2 cellular contexts compared by ENCODE assay signal in genomic region chr16:30063893-30064745, GRCh38.
TF ChIP-seq lines count a peak whose summit lies in the region.

No MANE protein-coding gene starts in this region.

TF ChIP-seq in HEK293, 187 proteins besides CTCF, POLR2A, EP300 and RAD21 (continues in another document):
- peak; percentile 34 for TF ChIP-seq SP3 (tag by site-specific recombination; IDR thresholded peaks at IDR 0.05)
- TF ChIP-seq ZBTB8A (tag by site-specific recombination; IDR thresholded peaks at IDR 0.05) = peak; percentile 63; the same call in 1 of the 2 replicates
- peak; percentile 63 for TF ChIP-seq ZSCAN30 (tag by site-specific recombination; IDR thresholded peaks at IDR 0.05)
- TF ChIP-seq ZIC2 (tag by site-specific recombination; IDR thresholded peaks at IDR 0.05) = peak; percentile 86
- 0 out of 2 replicates have a peak, but pooled peaks have one; percentile 20 for TF ChIP-seq ZNF629 (tag by site-specific recombination; IDR thresholded peaks at IDR 0.05)
- TF ChIP-seq FEZF1 (tag by site-specific recombination; IDR thresholded peaks at IDR 0.05) = no peak
- no peak for TF ChIP-seq ZNF473 (tag by site-specific recombination; IDR thresholded peaks at IDR 0.05)
- peak; percentile 80 for TF ChIP-seq WT1 (tag by site-specific recombination; IDR thresholded peaks at IDR 0.05)
- TF ChIP-seq ZFHX2 (tag by site-specific recombination; conservative IDR thresholded peaks at IDR 0.05) = peak; percentile 62; the same call in 1 of the 2 replicates
- TF ChIP-seq ZNF366 (tag by site-specific recombination; conservative IDR thresholded peaks at IDR 0.05) = peak; percentile 69
- TF ChIP-seq PBX3 (CRISPR knock-in tag; IDR thresholded peaks at IDR 0.05) = no peak
- peak; percentile 40 for TF ChIP-seq ZNF18 (tag by site-specific recombination; IDR thresholded peaks at IDR 0.05)
- TF ChIP-seq EGR2 (tag by site-specific recombination; IDR thresholded peaks at IDR 0.05; ENCODE audit: low read depth) = peak; percentile 65
- 0 out of 2 replicates have a peak, but pooled peaks have one; percentile 12 for TF ChIP-seq GLIS1 (tag by site-specific recombination; IDR thresholded peaks at IDR 0.05)
- 0 out of 2 replicates have a peak, but pooled peaks have one; percentile 56 for TF ChIP-seq ZNF645 (tag by site-specific recombination; IDR thresholded peaks at IDR 0.05)
- TF ChIP-seq ZNF654 (tag by site-specific recombination; IDR thresholded peaks at IDR 0.05; ENCODE audit: low read depth) = 0 out of 2 replicates have a peak, but pooled peaks have one; percentile 3
- TF ChIP-seq SP2 (tag by site-specific recombination; IDR thresholded peaks at IDR 0.05) = peak; percentile 62
- TF ChIP-seq ZBTB48 (tag by site-specific recombination; IDR thresholded peaks at IDR 0.05) = peak; percentile 93
- TF ChIP-seq ZXDB (tag by site-specific recombination; IDR thresholded peaks at IDR 0.05) = peak; percentile 87
- TF ChIP-seq BCL11A (tag by site-specific recombination; IDR thresholded peaks at IDR 0.05; ENCODE audit: low read depth) = no peak
- TF ChIP-seq MZF1 (tag by site-specific recombination; IDR thresholded peaks at IDR 0.05; ENCODE audit: borderline replicate concordance) = peak; percentile 68; the same call in 1 of the 2 replicates
- TF ChIP-seq SETDB1 (IDR thresholded peaks at IDR 0.05; ENCODE audit: insufficient read length, low read length) = no peak
- TF ChIP-seq KLF17 (tag by site-specific recombination; IDR thresholded peaks at IDR 0.05) = peak; percentile 36; the same call in 1 of the 2 replicates
- TF ChIP-seq ZEB2 (tag by site-specific recombination; IDR thresholded peaks at IDR 0.05) = 0 out of 2 replicates have a peak, but pooled peaks have one; percentile 68
- TF ChIP-seq HIC1 (tag by site-specific recombination; IDR thresholded peaks at IDR 0.05) = no peak; the same call in 1 of the 2 replicates
- TF ChIP-seq ZNF707 (tag by site-specific recombination; IDR thresholded peaks at IDR 0.05) = no peak
- no peak; the same call in 1 of the 2 replicates for TF ChIP-seq YY2 (tag by site-specific recombination; IDR thresholded peaks at IDR 0.05)
- TF ChIP-seq MEIS1 (CRISPR knock-in tag; IDR thresholded peaks at IDR 0.05; ENCODE audit: borderline replicate concordance) = 0 out of 2 replicates have a peak, but pooled peaks have one; percentile 27

TF ChIP-seq in H1, 55 proteins besides CTCF, POLR2A, EP300 and RAD21:
- no peak for TF ChIP-seq CEBPB (IDR thresholded peaks at IDR 0.05; ENCODE audit: low read depth, low read length)
- TF ChIP-seq SIX5 (IDR thresholded peaks at IDR 0.05; ENCODE audit: low read depth, low read length) = no peak
- 0 out of 2 replicates have a peak, but pooled peaks have one; percentile 32 for TF ChIP-seq ATF3 (IDR thresholded peaks at IDR 0.05; ENCODE audit: insufficient read depth, low read depth, low read length)
- no peak for TF ChIP-seq CHD2 (IDR thresholded peaks at IDR 0.05; ENCODE audit: low read length)
- TF ChIP-seq RXRA (IDR thresholded peaks at IDR 0.05; ENCODE audit: insufficient read depth, low read depth, low read length) = no peak
- TF ChIP-seq PHF8 (conservative IDR thresholded peaks at IDR 0.05; ENCODE audit: low read depth, low read length) = 0 out of 2 replicates have a peak, but pooled peaks have one; percentile 17
- TF ChIP-seq KDM4A (IDR thresholded peaks at IDR 0.05; ENCODE audit: low read depth, low read length, severe bottlenecking) = no peak
- no peak for TF ChIP-seq SP4 (IDR thresholded peaks at IDR 0.05; ENCODE audit: low read length)
- 0 out of 4 replicates have a peak, but pooled peaks of 1 of the 2 experiments have one; percentile 39 for TF ChIP-seq SIN3A (conservative IDR thresholded peaks at IDR 0.05 in 1 of 2, IDR thresholded peaks at IDR 0.05 in 1 of 2; ENCODE audit: low read depth in 1 of 2, low read length in 2 of 2)
- peak; percentile 50 for TF ChIP-seq CTBP2 (IDR thresholded peaks at IDR 0.05; ENCODE audit: borderline replicate concordance, insufficient read depth, insufficient read length, low read length)
- 0 out of 4 replicates have a peak, but pooled peaks of 1 of the 2 experiments have one; percentile 32 for TF ChIP-seq HDAC2 (IDR thresholded peaks at IDR 0.05; ENCODE audit: borderline replicate concordance in 1 of 2, low read depth in 2 of 2, low read length in 2 of 2)
- peak; percentile 55 for TF ChIP-seq MAX (IDR thresholded peaks at IDR 0.05)
- TF ChIP-seq RNF2 (IDR thresholded peaks at IDR 0.05; ENCODE audit: borderline replicate concordance, low read depth, low read length, missing control alignments, poor library complexity, severe bottlenecking) = no peak
- TF ChIP-seq USF2 (IDR thresholded peaks at IDR 0.05; ENCODE audit: low read length) = peak; percentile 40; the same call in 1 of the 2 replicates
- TF ChIP-seq HDAC6 (IDR thresholded peaks at IDR 0.05; ENCODE audit: low read depth, low read length) = no peak
- TF ChIP-seq E2F6 (IDR thresholded peaks at IDR 0.05) = 0 out of 2 replicates have a peak, but pooled peaks have one; percentile 18
- TF ChIP-seq SAP30 (IDR thresholded peaks at IDR 0.05; ENCODE audit: insufficient read depth, insufficient replicate concordance, low read length) = peak; percentile 73
